ENCODE assay signal across 8 cellular contexts in the genomic region with DNA sequence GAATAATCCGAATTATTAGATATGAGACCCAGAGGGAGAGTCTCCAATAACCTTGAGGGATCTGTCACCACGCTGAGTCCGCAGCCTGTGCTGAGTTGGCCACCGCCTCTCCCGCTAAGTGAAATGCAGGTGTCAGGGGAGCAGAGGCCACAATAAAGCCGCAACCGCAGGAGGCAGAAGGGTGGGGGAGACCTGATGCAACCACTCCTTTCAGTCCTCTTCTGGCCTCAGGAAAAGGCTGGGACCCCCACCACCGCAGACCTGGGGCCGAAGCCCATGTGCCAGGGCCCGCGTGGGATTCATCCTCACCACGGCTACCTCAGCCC. TPM values are rescaled to one million over a fixed set of nuclear protein-coding genes. Genes with fewer than 3 reads are reported as not detected.
DNase-seq lines count a peak whose midpoint lies in the region; ATAC-seq and TF ChIP-seq lines count a peak whose summit lies in the region.

No MANE protein-coding gene starts in this region.

- no peaks in the 10 kb centered on the region for H3K9me3 Mint-ChIP-seq in activated CD4-positive, alpha-beta T cell treated with anti-CD3 and anti-CD28 coated beads, Interleukin-2, amount 10 ng/mL, durations not matched to agents 7 days and 5 days
- no peaks in the 10 kb centered on the region for H3K9me3 Mint-ChIP-seq in naive thymus-derived CD4-positive, alpha-beta T cell
- H3K9me3 Mint-ChIP-seq in immature natural killer cell, result peaks cover 0 to 3% (median 0%) of the 10 kb centered on the region in 6 donors

- peak overlapping the region; percentile 39 to 61 (median 52) for H3K4me3 ChIP-seq in Peyer's patch
- peak overlapping the region; percentile 75 for H3K4me3 ChIP-seq in epithelial cell of proximal tubule (ENCODE audit: low read depth, low read length)
- no peak overlapping the region for H3K4me3 ChIP-seq in naive thymus-derived CD4-positive, alpha-beta T cell (ENCODE audit: low read length)

- POLR2A ChIA-PET in activated CD4-positive, alpha-beta T cell treated with anti-CD3 and anti-CD28 coated beads, Interleukin-2, amount 10 ng/mL, durations not matched to agents 7 days and 5 days (lab: Charles Lee), result no interaction called here
- POLR2A ChIA-PET in naive thymus-derived CD4-positive, alpha-beta T cell (lab: Charles Lee), result no interaction called here

- no peaks in the 10 kb centered on the region for H3K9me3 ChIP-seq in Peyer's patch
- no peaks in the 10 kb centered on the region for H3K9me3 ChIP-seq in naive thymus-derived CD4-positive, alpha-beta T cell (ENCODE audit: control insufficient read depth in 2 of 3, low read length in 3 of 3)

- CTCF ChIA-PET in activated CD4-positive, alpha-beta T cell treated with anti-CD3 and anti-CD28 coated beads, Interleukin-2, amount 10 ng/mL, durations not matched to agents 7 days and 5 days (lab: Charles Lee), result no interaction called here
- CTCF ChIA-PET in naive thymus-derived CD4-positive, alpha-beta T cell (lab: Charles Lee), result no interaction called here

- no peak for TF ChIP-seq POLR2A in Peyer's patch (IDR thresholded peaks at IDR 0.05)

- H3K4me3 Mint-ChIP-seq in activated CD4-positive, alpha-beta T cell treated with anti-CD3 and anti-CD28 coated beads, Interleukin-2, amount 10 ng/mL, durations not matched to agents 7 days and 5 days, result peak overlapping the region; percentile 22
- peak overlapping the region in 6 of 10 donors; percentile 9 to 58 (median 40) for H3K4me3 Mint-ChIP-seq in naive thymus-derived CD4-positive, alpha-beta T cell
- peak overlapping the region in 1 of 5 donors; percentile 44 for H3K4me3 Mint-ChIP-seq in immature natural killer cell

- H3K27me3 Mint-ChIP-seq in activated CD4-positive, alpha-beta T cell treated with anti-CD3 and anti-CD28 coated beads, Interleukin-2, amount 10 ng/mL, durations not matched to agents 7 days and 5 days, result peaks cover 73% of the 10 kb centered on the region
- peaks cover 53 to 78% (median 62%) of the 10 kb centered on the region in 5 donors for H3K27me3 Mint-ChIP-seq in naive thymus-derived CD4-positive, alpha-beta T cell
- peaks cover 11 to 33% (median 18%) of the 10 kb centered on the region in 3 donors for H3K27me3 Mint-ChIP-seq in immature natural killer cell (ENCODE audit: low read depth in 3 of 3)

- no peak for DNase-seq in activated CD4-positive, alpha-beta T cell treated with anti-CD3 and anti-CD28 coated beads, Interleukin-2, amount 10 ng/mL, durations not matched to agents 7 days and 5 days
- no peak for DNase-seq in activated CD4-positive, alpha-beta T cell treated with anti-CD3 and anti-CD28 coated beads for 4 hours
- DNase-seq in Peyer's patch (no peak), epithelial cell of proximal tubule (ENCODE audit: low read depth) (no peak), immature natural killer cell (no peak)
- DNase-seq in naive thymus-derived CD4-positive, alpha-beta T cell, result no peak

- H3K36me3 Mint-ChIP-seq in activated CD4-positive, alpha-beta T cell treated with anti-CD3 and anti-CD28 coated beads, Interleukin-2, amount 10 ng/mL, durations not matched to agents 7 days and 5 days (ENCODE audit: low read depth), result no peaks in the 10 kb centered on the region
- no peaks in the 10 kb centered on the region for H3K36me3 Mint-ChIP-seq in naive thymus-derived CD4-positive, alpha-beta T cell
- no peaks in the 10 kb centered on the region for H3K36me3 Mint-ChIP-seq in immature natural killer cell

- H3K4me1 ChIP-seq in Peyer's patch, result peaks cover 0 to 11% (median 8%) of the 10 kb centered on the region in 4 donors
- no peaks in the 10 kb centered on the region for H3K4me1 ChIP-seq in naive thymus-derived CD4-positive, alpha-beta T cell (ENCODE audit: control insufficient read depth in 2 of 2, insufficient read depth in 2 of 2, low read length in 2 of 2)

- TF ChIP-seq CTCF in Peyer's patch (IDR thresholded peaks at IDR 0.05) (no peak), epithelial cell of proximal tubule (conservative IDR thresholded peaks at IDR 0.05; ENCODE audit: low read depth, low read length) (no peak)

- peaks cover 0 to 12% of the 10 kb centered on the region in 2 donors for H3K27me3 ChIP-seq in Peyer's patch
- H3K27me3 ChIP-seq in naive thymus-derived CD4-positive, alpha-beta T cell (ENCODE audit: control insufficient read depth in 2 of 2, insufficient read depth in 2 of 2, low read length in 2 of 2), result peaks cover 0 to 3% of the 10 kb centered on the region in 2 donors

- peaks cover 9% of the 10 kb centered on the region for H3K4me1 Mint-ChIP-seq in activated CD4-positive, alpha-beta T cell treated with anti-CD3 and anti-CD28 coated beads, Interleukin-2, amount 10 ng/mL, durations not matched to agents 7 days and 5 days
- peaks cover 3 to 16% (median 10%) of the 10 kb centered on the region in 7 donors for H3K4me1 Mint-ChIP-seq in naive thymus-derived CD4-positive, alpha-beta T cell
- H3K4me1 Mint-ChIP-seq in immature natural killer cell, result peaks cover 5 to 13% of the 10 kb centered on the region in 2 donors

- H3K36me3 ChIP-seq in Peyer's patch, result no peaks in the 10 kb centered on the region
- no peaks in the 10 kb centered on the region for H3K36me3 ChIP-seq in naive thymus-derived CD4-positive, alpha-beta T cell (ENCODE audit: control insufficient read depth in 2 of 3, insufficient read depth in 3 of 3, low read length in 3 of 3)

- H3K27ac Mint-ChIP-seq in activated CD4-positive, alpha-beta T cell treated with anti-CD3 and anti-CD28 coated beads, Interleukin-2, amount 10 ng/mL, durations not matched to agents 7 days and 5 days, result peak overlapping the region; percentile 54
- H3K27ac Mint-ChIP-seq in naive thymus-derived CD4-positive, alpha-beta T cell, result no peak overlapping the region
- no peak overlapping the region for H3K27ac Mint-ChIP-seq in immature natural killer cell

- H3K27ac ChIP-seq in Peyer's patch, result peak overlapping the region; percentile 22 to 78 (median 56)
- no peak overlapping the region for H3K27ac ChIP-seq in naive thymus-derived CD4-positive, alpha-beta T cell (ENCODE audit: low read depth, low read length)

- intact Hi-C loops in naive thymus-derived CD4-positive, alpha-beta T cell (cut with micrococcal nuclease), result no loop called here

- ATAC-seq in naive thymus-derived CD4-positive, alpha-beta T cell, result no peak
- ATAC-seq in HG03196 (IDR thresholded peaks at IDR 0.05; ENCODE audit: unreplicated experiment) (no peak), HG03025 (IDR thresholded peaks at IDR 0.05; ENCODE audit: low FRiP score, unreplicated experiment) (no peak)

RNA-seq across cellular contexts. Expression of a gene that starts 0.6 kb away (rescaled TPM):
- under 1 TPM in 1 of 2 experiments, not detected in 1; 0.06 TPM for total RNA-seq in activated CD4-positive, alpha-beta T cell treated with anti-CD3 and anti-CD28 coated beads, Interleukin-2, amount 10 ng/mL, durations not matched to agents 7 days and 5 days
- total RNA-seq in Peyer's patch (10 to 100 TPM; 16.3 to 38.0 (median 25.7) TPM), epithelial cell of proximal tubule (234 and 305 TPM in 2 replicates)
- under 1 TPM in 1 of 5 experiments, not detected in 4; 0.10 TPM for total RNA-seq in naive thymus-derived CD4-positive, alpha-beta T cell
- polyA plus RNA-seq in naive thymus-derived CD4-positive, alpha-beta T cell, result under 1 TPM; 0.06 to 0.21 TPM
- under 1 TPM; 0.02 to 0.30 (median 0.15) TPM for polyA plus RNA-seq in immature natural killer cell

Comparison
In these comparisons a context has a peak if more than half of its experiments do, and no peak if none do; other contexts are left out.
1. RNA of a gene that starts 0.6 kb away (total RNA-seq): 234 to 305 TPM in epithelial cell of proximal tubule and 16.3 to 38.0 TPM in Peyer's patch; 0.06 TPM in activated CD4-positive, alpha-beta T cell treated with anti-CD3 and anti-CD28 coated beads, Interleukin-2, amount 10 ng/mL, durations not matched to agents 7 days and 5 days and 0.10 TPM in naive thymus-derived CD4-positive, alpha-beta T cell; every median in the first group is over 10 times any median in the second.